In genomic region chr20:37914672-37915433, GRCh38 we compare ENCODE assay signal across 8 cellular contexts. TPM values are rescaled to one million over a fixed set of nuclear protein-coding genes. Genes with fewer than 3 reads are reported as not detected.
DNase-seq lines count a peak whose midpoint lies in the region; ATAC-seq and TF ChIP-seq lines count a peak whose summit lies in the region.

No MANE protein-coding gene starts in this region.

- H3K27ac Mint-ChIP-seq in nephron progenitor cell, result peak overlapping the region; percentile 64

- H3K36me3 ChIP-seq in ES-I3 (ENCODE audit: insufficient read depth, low read length) (no peaks in the 10 kb centered on the region), duodenal mucosa (ENCODE audit: control insufficient read depth in 1 of 2, insufficient read depth in 2 of 2, low read length in 2 of 2) (no peaks in the 10 kb centered on the region)

- no peaks in the 10 kb centered on the region for H3K9me3 Mint-ChIP-seq in nephron progenitor cell

- no peak overlapping the region for H3K27ac ChIP-seq in duodenal mucosa (ENCODE audit: low read depth, low read length)

- peaks cover 76% of the 10 kb centered on the region for H3K4me1 Mint-ChIP-seq in nephron progenitor cell

- H3K27me3 ChIP-seq in duodenal mucosa (ENCODE audit: control insufficient read depth in 1 of 2, insufficient read depth in 2 of 2, low read length in 2 of 2), result peaks cover 34 to 43% of the 10 kb centered on the region in 2 donors

- peaks cover 40% of the 10 kb centered on the region for H3K4me1 ChIP-seq in ES-I3 (ENCODE audit: insufficient read depth, low read length)
- H3K4me1 ChIP-seq in duodenal mucosa (ENCODE audit: control insufficient read depth in 1 of 2, insufficient read depth in 2 of 2, low read length in 2 of 2), result peaks cover 0 to 9% of the 10 kb centered on the region in 2 donors

- H3K36me3 Mint-ChIP-seq in nephron progenitor cell (ENCODE audit: low read depth), result no peaks in the 10 kb centered on the region

- no peak for ATAC-seq in omental fat pad (ENCODE audit: low FRiP score)

- H3K9me3 ChIP-seq in ES-I3 (ENCODE audit: control insufficient read depth, insufficient read depth, low read length) (no peaks in the 10 kb centered on the region), duodenal mucosa (ENCODE audit: control insufficient read depth in 1 of 2, low read length in 2 of 2) (no peaks in the 10 kb centered on the region)

- peaks cover 6% of the 10 kb centered on the region for H3K27me3 Mint-ChIP-seq in nephron progenitor cell (ENCODE audit: low read depth, poor library complexity)

- DNase-seq in NCI-H2227 treated with DMSO at 0.1 percent for 48 hours (lab: John Stamatoyannopoulos, UW), result peak; percentile 79
- peak; percentile 61 for DNase-seq in nephron progenitor cell
- DNase-seq in NCI-H774 (lab: John Stamatoyannopoulos, UW), result no peak
- DNase-seq in GF-D8 (lab: John Stamatoyannopoulos, UW), result no peak
- DNase-seq in omental fat pad (ENCODE audit: low spot score), result no peak
- DNase-seq in HuH-7 (ENCODE audit: low spot score), result no peak

- TF ChIP-seq CTCF in nephron progenitor cell (IDR thresholded peaks at IDR 0.05) (no peak), omental fat pad (IDR thresholded peaks at IDR 0.05) (no peak)

- H3K4me3 ChIP-seq in duodenal mucosa (ENCODE audit: low read depth in 1 of 2, low read length in 2 of 2), result peak overlapping the region; percentile 35 to 36

- H3K4me3 Mint-ChIP-seq in nephron progenitor cell, result peak overlapping the region; percentile 78

- H3K9ac ChIP-seq in ES-I3 (ENCODE audit: low read depth, low read length) (peak overlapping the region; percentile 46), duodenal mucosa (ENCODE audit: low read depth in 1 of 2, low read length in 2 of 2) (no peak overlapping the region)

RNA-seq across cellular contexts. Expression of gene VSTM2L, which starts 11.9 kb away (rescaled TPM):
- total RNA-seq in omental fat pad, result under 1 TPM; 0.37 to 0.94 (median 0.62) TPM

Comparison
In these comparisons a context has a peak if more than half of its experiments do, and no peak if none do; other contexts are left out.
1. DNase-seq: peak in NCI-H2227 treated with DMSO at 0.1 percent for 48 hours (single experiment) and nephron progenitor cell (single experiment); none in NCI-H774 (single experiment), GF-D8 (single experiment), omental fat pad (single experiment) and HuH-7 (single experiment).